20 cellular contexts compared by ENCODE assay signal in genomic region chr4:47326067-47326466, GRCh38.
A peak's percentile ranks its signal among the peaks of the same experiment; 100 is the strongest.
DNase-seq lines count a peak whose midpoint lies in the region; ATAC-seq, FAIRE-seq and TF ChIP-seq lines count a peak whose summit lies in the region.
"Had no signal": no experiment of that assay in that cellular context is flagged by ENCODE, and none has a peak within 500 bp of the region (broad histone marks: within the 10 kb centered on the region; RNA-seq: fewer than 3 reads in every experiment).

No MANE protein-coding gene starts in this region.

- TF ChIP-seq CTCF in HepG2 (CRISPR knock-in tag; IDR thresholded peaks at IDR 0.05) (no peak), right lobe of liver (IDR thresholded peaks at IDR 0.05) (no peak)

- no peaks in the 10 kb centered on the region for H4K20me1 ChIP-seq in HepG2 (ENCODE audit: insufficient read depth, low read length)
- H4K20me1 ChIP-seq: BLaER1 treated with 17β-estradiol and CSF1 and Interleukin-3, amounts not matched to agents 10 nM and 100 nM had no signal

- BruUV-seq in HepG2 (replicated peaks; lab: Mats Ljungman, UMichigan): no TSS peak

- H3K4me1 ChIP-seq in HepG2 (ENCODE audit: insufficient read depth, low read length) (no peaks in the 10 kb centered on the region), right lobe of liver (no peaks in the 10 kb centered on the region)
- H3K4me1 ChIP-seq: A549, Caco-2 had no signal

- H3K9ac ChIP-seq in HepG2 (ENCODE audit: insufficient read depth, low read depth, low read length): no peak overlapping the region
- H3K9ac ChIP-seq: BLaER1 treated with 17β-estradiol and CSF1 and Interleukin-3, amounts not matched to agents 10 nM and 100 nM had no signal

- H3K27ac ChIP-seq in HepG2 (ENCODE audit: extremely low read length, insufficient read depth, low read length): no peak overlapping the region
- H3K27ac ChIP-seq in right lobe of liver: no peak overlapping the region
- H3K27ac ChIP-seq: 22Rv1; A549; BLaER1 treated with 17β-estradiol and CSF1 and Interleukin-3, amounts not matched to agents 10 nM and 100 nM; C4-2B had no signal

- no peak for ATAC-seq in HepG2
- ATAC-seq in right lobe of liver: no peak
- ATAC-seq: A549; CD8-positive, alpha-beta T cell had no signal

- no peaks in the 10 kb centered on the region for H3K27me3 ChIP-seq in HepG2 (ENCODE audit: control insufficient read depth in 1 of 2, insufficient read depth in 2 of 2, low read length in 2 of 2)
- no peaks in the 10 kb centered on the region for H3K27me3 ChIP-seq in right lobe of liver
- H3K27me3 ChIP-seq: BLaER1 treated with 17β-estradiol and CSF1 and Interleukin-3, amounts not matched to agents 10 nM and 100 nM had no signal

- no peak for TF ChIP-seq EP300 in HepG2 (IDR thresholded peaks at IDR 0.05; ENCODE audit: low read depth in 2 of 2, low read length in 2 of 2)
- no peak for TF ChIP-seq EP300 in HepG2 (CRISPR knock-in tag; IDR thresholded peaks at IDR 0.05; ENCODE audit: borderline replicate concordance)

- no peak for FAIRE-seq in HepG2 (lab: Jason Lieb, UNC)
- FAIRE-seq: A549, D721Med, G401.6, GM12891, GM19239 had no signal

- H3K36me3 ChIP-seq in HepG2 (replicated peaks in 1 of 2; ENCODE audit: control insufficient read depth in 1 of 2, insufficient read depth in 2 of 2, low read length in 2 of 2) (no peaks in the 10 kb centered on the region), right lobe of liver (no peaks in the 10 kb centered on the region)
- H3K36me3 ChIP-seq: BLaER1 treated with 17β-estradiol and CSF1 and Interleukin-3, amounts not matched to agents 10 nM and 100 nM had no signal

- WGBS in HepG2 (ENCODE audit: low lambda C conversion rate): 60% methylated on average over 3 of the region's 3 CpGs
- 60% methylated on average over 3 of the region's 3 CpGs for WGBS in right lobe of liver (ENCODE audit: insufficient coverage, low coverage, low lambda C conversion rate, missing lambda C conversion rate)

- H3K9me3 ChIP-seq in HepG2 (ENCODE audit: low read length): no peaks in the 10 kb centered on the region
- H3K9me3 ChIP-seq in right lobe of liver: no peaks in the 10 kb centered on the region
- H3K9me3 ChIP-seq: A549; BLaER1 treated with 17β-estradiol and CSF1 and Interleukin-3, amounts not matched to agents 10 nM and 100 nM; Caco-2 had no signal

- H3K79me2 ChIP-seq in HepG2 (ENCODE audit: insufficient read depth, low read length): no peaks in the 10 kb centered on the region

- CTCF ChIA-PET in HepG2 (lab: Yijun Ruan, JAX; ENCODE audit: low intra/inter-chr PET ratio, low total read pairs): no interaction called here

- POLR2A ChIA-PET in HepG2 (lab: Yijun Ruan, JAX): no interaction called here

- in situ Hi-C loops in HepG2 (cut with HindIII; ENCODE audit: extremely low pct_ligation_motif_present, low pct_unique_long_range_greater_than_20kb): no loop called here

- TF ChIP-seq RAD21 in HepG2 (CRISPR knock-in tag; IDR thresholded peaks at IDR 0.05): no peak

- DNase-seq in DMS53 (lab: John Stamatoyannopoulos, UW) (peak; percentile 16), DMS53 treated with DMSO at 0.1 percent for 48 hours (lab: John Stamatoyannopoulos, UW; ENCODE audit: unreplicated experiment) (no peak), HepG2 (ENCODE audit: low spot score) (no peak), right lobe of liver (no peak), HPDE6-E6E7 (ENCODE audit: extremely low spot score) (no peak)
- DNase-seq: AML-193; Caco-2; Calu3; CD4-positive, alpha-beta T cell; CD8-positive, alpha-beta T cell; DMS79 treated with DMSO at 0.1 percent for 48 hours; GF-D8 had no signal

- TF ChIP-seq POLR2A in HepG2 (IDR thresholded peaks at IDR 0.05; ENCODE audit: insufficient read depth in 1 of 2, low read depth in 2 of 2, low read length in 2 of 2) (no peak), right lobe of liver (IDR thresholded peaks at IDR 0.05) (no peak)

- H3K4me3 ChIP-seq in HepG2 (replicated peaks in 1 of 3; ENCODE audit: insufficient read depth in 1 of 3, low read depth in 2 of 3, low read length in 3 of 3) (no peak overlapping the region), right lobe of liver (no peak overlapping the region)
- H3K4me3 ChIP-seq: A549; BLaER1 treated with 17β-estradiol and CSF1 and Interleukin-3, amounts not matched to agents 10 nM and 100 nM had no signal

- H3K4me2 ChIP-seq in HepG2 (ENCODE audit: low read depth, low read length): no peak overlapping the region
- H3K4me2 ChIP-seq: A549; BLaER1 treated with 17β-estradiol and CSF1 and Interleukin-3, amounts not matched to agents 10 nM and 100 nM had no signal

- intact Hi-C loops in HepG2 (cut with micrococcal nuclease; ENCODE audit: unreplicated experiment) (no loop called here), right lobe of liver (cut with DNase I) (no loop called here)

- no peak overlapping the region for H2AFZ ChIP-seq in HepG2 (ENCODE audit: low read length)

TF ChIP-seq in HepG2, 621 proteins besides CTCF, POLR2A, EP300 and RAD21:
- TF ChIP-seq CEBPG (CRISPR knock-in tag; IDR thresholded peaks at IDR 0.05) (no peak), CREB1 (IDR thresholded peaks at IDR 0.05) (peak; percentile 74), CREB1 (CRISPR knock-in tag; IDR thresholded peaks at IDR 0.05) (no peak)
